ENCODE assay signal across 1 cellular context in the genomic region with DNA sequence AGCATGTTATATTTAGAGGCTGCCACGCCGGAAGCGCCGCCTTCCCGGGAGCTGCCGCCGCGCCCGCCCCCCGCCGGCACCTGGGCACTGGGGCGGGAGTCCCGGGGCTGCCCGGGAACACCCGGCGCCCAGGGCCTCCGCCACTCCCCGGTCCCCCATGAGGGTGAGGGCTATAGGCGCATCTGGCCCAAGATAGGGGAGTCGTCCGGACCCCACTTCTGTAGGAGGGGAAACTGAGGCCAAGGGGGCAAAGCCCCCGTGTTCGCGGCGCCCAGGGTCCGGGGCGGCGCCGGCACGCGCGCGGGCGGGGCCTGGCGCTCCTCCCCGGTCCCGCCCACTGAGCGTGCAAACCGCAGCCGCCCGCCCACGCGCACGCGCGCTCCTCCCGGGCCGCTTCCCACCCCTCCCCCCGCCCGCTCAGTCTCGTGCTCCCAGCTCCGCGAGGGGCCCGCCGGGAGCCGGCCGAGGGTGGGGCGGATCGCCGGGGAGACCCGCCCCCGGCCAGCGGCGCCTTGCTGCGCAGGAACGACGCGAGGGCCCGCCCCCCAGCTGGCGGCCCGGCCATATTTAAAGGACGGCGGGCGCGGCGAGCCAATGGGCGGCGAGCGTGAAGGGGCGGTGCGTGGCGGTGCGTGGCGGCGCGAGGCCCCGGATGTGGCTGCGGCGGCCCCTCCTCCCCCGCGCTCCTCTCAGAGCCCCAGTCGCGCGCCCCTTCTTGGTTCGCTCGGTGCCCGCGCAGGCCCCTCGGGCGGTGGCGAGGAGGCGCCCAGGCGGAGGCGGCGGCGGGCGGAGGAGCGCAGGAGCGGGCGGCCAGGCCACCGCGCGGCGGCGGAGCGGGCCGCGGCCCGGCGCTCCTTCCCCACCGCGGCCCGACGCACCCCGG.
A peak's percentile ranks its signal among the peaks of the same experiment; 100 is the strongest.
TF ChIP-seq lines count a peak whose summit lies in the region.

Gene LSM14B, plus strand, starts transcription at position 700 of the 883 bp plus-strand sequence. CDS start 192 bp downstream, outside the sequence.

TF ChIP-seq in H1, 55 proteins besides CTCF, POLR2A, EP300 and RAD21:
- TF ChIP-seq YY1 (IDR thresholded peaks at IDR 0.05; ENCODE audit: low read depth, low read length) = peak; percentile 82
- peak; percentile 42; the same call in 1 of the 2 replicates for TF ChIP-seq MAX (IDR thresholded peaks at IDR 0.05)
- no peak for TF ChIP-seq SP1 (IDR thresholded peaks at IDR 0.05; ENCODE audit: low read depth, low read length)
- peak; percentile 56 for TF ChIP-seq PHF8 (conservative IDR thresholded peaks at IDR 0.05; ENCODE audit: low read depth, low read length)
- no peak for TF ChIP-seq TCF12 (IDR thresholded peaks at IDR 0.05; ENCODE audit: low read depth, low read length)
- TF ChIP-seq ZNF274 (IDR thresholded peaks at IDR 0.05; ENCODE audit: borderline replicate concordance, extremely low read depth, low read length) = no peak
- TF ChIP-seq HDAC2 (IDR thresholded peaks at IDR 0.05; ENCODE audit: borderline replicate concordance in 1 of 2, low read depth in 2 of 2, low read length in 2 of 2) = peak; percentile 88 to 94; a peak in 2 of 4 replicates
- TF ChIP-seq NRF1 (IDR thresholded peaks at IDR 0.05; ENCODE audit: low read depth, low read length) = peak; percentile 22; the same call in 1 of the 2 replicates
- TF ChIP-seq BCL11A (IDR thresholded peaks at IDR 0.05; ENCODE audit: low read depth in 2 of 2, low read length in 2 of 2) = no peak
- peak; percentile 90 for TF ChIP-seq BACH1 (IDR thresholded peaks at IDR 0.05; ENCODE audit: low read length)
- no peak for TF ChIP-seq GTF2F1 (IDR thresholded peaks at IDR 0.05; ENCODE audit: borderline replicate concordance, low read depth, low read length)
- 0 out of 2 replicates have a peak, but pooled peaks have one; percentile 3 for TF ChIP-seq SRF (IDR thresholded peaks at IDR 0.05; ENCODE audit: low read depth, low read length)
- TF ChIP-seq BRCA1 (IDR thresholded peaks at IDR 0.05; ENCODE audit: low read depth, low read length) = no peak
- no peak for TF ChIP-seq CTBP2 (IDR thresholded peaks at IDR 0.05; ENCODE audit: borderline replicate concordance, insufficient read depth, insufficient read length, low read length)
- TF ChIP-seq RFX5 (IDR thresholded peaks at IDR 0.05; ENCODE audit: borderline replicate concordance, low read depth, low read length) = no peak
- TF ChIP-seq E2F6 (IDR thresholded peaks at IDR 0.05) = peak; percentile 8; the same call in 1 of the 2 replicates
- peak; percentile 50 for TF ChIP-seq CREB1 (IDR thresholded peaks at IDR 0.05)
- TF ChIP-seq SIN3A (conservative IDR thresholded peaks at IDR 0.05 in 1 of 2, IDR thresholded peaks at IDR 0.05 in 1 of 2; ENCODE audit: low read depth in 1 of 2, low read length in 2 of 2) = peak in 1 of 2 experiments; percentile 40; a peak in 1 of 4 replicates
- peak; percentile 72 for TF ChIP-seq TAF1 (IDR thresholded peaks at IDR 0.05; ENCODE audit: low read depth, low read length)
- TF ChIP-seq TBP (IDR thresholded peaks at IDR 0.05; ENCODE audit: low read depth, low read length) = peak; percentile 39; the same call in 1 of the 2 replicates
- TF ChIP-seq TEAD4 (IDR thresholded peaks at IDR 0.05; ENCODE audit: low read depth, low read length) = no peak
- peak; percentile 79 for TF ChIP-seq EGR1 (IDR thresholded peaks at IDR 0.05; ENCODE audit: borderline replicate concordance, low read depth, low read length)
- peak; percentile 17 for TF ChIP-seq NANOG (IDR thresholded peaks at IDR 0.05; ENCODE audit: insufficient read depth, low read depth, low read length, poor library complexity, severe bottlenecking)
- TF ChIP-seq KDM4A (IDR thresholded peaks at IDR 0.05; ENCODE audit: low read depth, low read length, severe bottlenecking) = peak; percentile 41
- TF ChIP-seq SUZ12 (IDR thresholded peaks at IDR 0.05; ENCODE audit: low read length) = peak; percentile 48; the same call in 1 of the 2 replicates
